17 cellular contexts compared by ENCODE assay signal in genomic region chr10:96579133-96579532, GRCh38.
"Had no signal": no experiment of that assay in that cellular context is flagged by ENCODE, and none has a peak within 500 bp of the region (broad histone marks: within the 10 kb centered on the region; RNA-seq: fewer than 3 reads in every experiment).

No MANE protein-coding gene starts in this region.

- H3K4me3 Mint-ChIP-seq: activated naive CD4-positive, alpha-beta T cell treated with anti-CD3 and anti-CD28 coated beads, Interleukin-2, amount 10 ng/mL, durations not matched to agents 7 days and 5 days; T-helper 1 cell treated with Interleukin-12 subunit alpha and Interleukin-12 subunit beta and Interleukin-4 antibody, amounts not matched to agents 30 μg/mL and 1 μg/mL, for 36 hours had no signal

- ATAC-seq: lower lobe of right lung; stimulated activated naive CD8-positive, alpha-beta T cell treated with anti-CD3 and anti-CD28 coated beads, Interleukin-15, Interleukin-2, amounts not matched to agents 100 U/mL and 50 U/mL, for 24 hours had no signal

- H3K4me3 ChIP-seq: lower lobe of right lung had no signal

- DNase-seq: activated CD4-positive, alpha-beta T cell treated with anti-CD3 and anti-CD28 coated beads, Interleukin-2, amount 50 U/mL, for 1 hour; activated CD4-positive, CD25-positive, alpha-beta regulatory T cell treated with anti-CD3 and anti-CD28 coated beads, Interleukin-2, amount 50 U/mL, for 72 hours; activated CD8-positive, alpha-beta memory T cell treated with anti-CD3 and anti-CD28 coated beads, Interleukin-2, amount 50 U/mL, for 48 hours; activated effector memory CD4-positive, alpha-beta T cell treated with Interleukin-2 at 50 U/mL for 16 hours; activated naive CD4-positive, alpha-beta T cell treated with anti-CD3 and anti-CD28 coated beads, Interleukin-2, amount 10 ng/mL, durations not matched to agents 7 days and 5 days; activated T-cell treated with anti-CD3 and anti-CD28 coated beads, Interleukin-2, amount 50 U/mL, for 48 hours; cerebellar nuclear complex; foreskin keratinocyte; glutamatergic neuron; islet precursor cell; left colon; lower lobe of right lung; midbrain; retina; stimulated activated naive CD8-positive, alpha-beta T cell treated with anti-CD3 and anti-CD28 coated beads, Interleukin-15, Interleukin-2, amounts not matched to agents 100 U/mL and 50 U/mL, for 24 hours had no signal

- H3K27ac Mint-ChIP-seq: activated naive CD4-positive, alpha-beta T cell treated with anti-CD3 and anti-CD28 coated beads, Interleukin-2, amount 10 ng/mL, durations not matched to agents 7 days and 5 days; T-helper 1 cell treated with Interleukin-12 subunit alpha and Interleukin-12 subunit beta and Interleukin-4 antibody, amounts not matched to agents 30 μg/mL and 1 μg/mL, for 36 hours had no signal

- H3K27ac ChIP-seq: foreskin keratinocyte, lower lobe of right lung had no signal

- H3K4me1 ChIP-seq: foreskin keratinocyte had no signal

- H3K9me3 Mint-ChIP-seq: activated naive CD4-positive, alpha-beta T cell treated with anti-CD3 and anti-CD28 coated beads, Interleukin-2, amount 10 ng/mL, durations not matched to agents 7 days and 5 days; T-helper 1 cell treated with Interleukin-12 subunit alpha and Interleukin-12 subunit beta and Interleukin-4 antibody, amounts not matched to agents 30 μg/mL and 1 μg/mL, for 36 hours had no signal

- H3K27me3 ChIP-seq: foreskin keratinocyte had no signal

- H3K9me3 ChIP-seq: lower lobe of right lung had no signal

- H3K27me3 Mint-ChIP-seq: activated naive CD4-positive, alpha-beta T cell treated with anti-CD3 and anti-CD28 coated beads, Interleukin-2, amount 10 ng/mL, durations not matched to agents 7 days and 5 days had no signal

- FAIRE-seq: astrocyte had no signal
